Comparison of ENCODE assay signal across 5 cellular contexts in the genomic region with DNA sequence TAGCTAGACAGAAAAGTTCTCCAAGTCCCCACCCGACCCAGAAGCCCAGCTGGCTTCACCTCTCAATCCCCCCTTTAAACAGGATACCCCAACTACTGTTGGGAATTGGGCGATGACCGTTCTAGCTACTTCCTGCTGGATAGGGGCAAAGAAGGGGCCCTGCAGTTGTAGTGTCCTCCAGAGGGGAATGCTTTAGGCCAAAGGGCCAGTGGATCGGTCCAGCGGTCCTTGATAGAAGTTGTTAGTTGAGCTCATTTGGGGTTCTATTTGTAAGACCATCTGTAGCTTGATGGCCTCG. TPM values are rescaled to one million over a fixed set of nuclear protein-coding genes. Genes with fewer than 3 reads are reported as not detected.
"Had no signal": no experiment of that assay in that cellular context is flagged by ENCODE, and none has a peak within 500 bp of the region (broad histone marks: within the 10 kb centered on the region; RNA-seq: fewer than 3 reads in every experiment).

No MANE protein-coding gene starts in this region.

RNA-seq across cellular contexts. Expression of a gene that starts 36.6 kb away (rescaled TPM):
- total RNA-seq: activated B cell treated with CpG ODN at 0.5 μM for 24 hours, cardiac muscle cell, chondrocyte, left ventricle myocardium superior, neural crest cell had no signal
